Comparison of ENCODE assay signal across 29 cellular contexts in the genomic region with DNA sequence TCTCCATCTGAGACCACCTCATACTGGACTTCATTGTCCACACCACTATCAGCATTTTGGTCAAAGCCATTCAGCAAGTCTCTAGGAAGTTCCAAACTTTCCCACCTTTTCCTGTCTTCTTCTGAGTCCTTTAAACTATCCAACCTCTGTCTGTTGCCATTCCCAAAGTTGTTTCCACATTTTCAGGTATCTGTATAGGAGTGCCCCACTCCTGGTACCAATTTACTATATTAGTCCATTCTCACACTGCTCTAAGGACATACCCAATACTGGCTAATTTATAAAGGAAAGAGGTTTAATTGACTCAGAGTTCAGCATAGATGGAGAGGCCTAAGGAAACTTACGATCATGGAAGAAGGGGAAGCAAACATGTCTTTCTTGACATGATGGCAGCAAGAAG.
"Had no signal": no experiment of that assay in that cellular context is flagged by ENCODE, and none has a peak within 500 bp of the region (broad histone marks: within the 10 kb centered on the region; RNA-seq: fewer than 3 reads in every experiment).

No MANE protein-coding gene starts in this region.

- H3K79me2 ChIP-seq: hepatocyte had no signal

- DNase-seq: colonic mucosa; cortex of kidney; dermis blood vessel endothelial cell; dorsolateral prefrontal cortex; effector CD4-positive, alpha-beta T cell; effector CD8-positive, alpha-beta T cell; effector memory CD4-positive, alpha-beta T cell; effector memory CD8-positive, alpha-beta T cell; endodermal cell; erythroblast; esophagus squamous epithelium; foreskin fibroblast; foreskin keratinocyte; foreskin melanocyte; gastrocnemius medialis; glutamatergic neuron; head of caudate nucleus; heart left ventricle; heart right ventricle had no signal

- H3K27me3 ChIP-seq: colonic mucosa, dorsolateral prefrontal cortex, esophagus muscularis mucosa, esophagus squamous epithelium, foreskin keratinocyte, gastrocnemius medialis, gastroesophageal sphincter, heart left ventricle, heart right ventricle, hepatocyte had no signal

- H3K4me1 ChIP-seq: colonic mucosa, esophagus muscularis mucosa, esophagus squamous epithelium, foreskin keratinocyte, gastrocnemius medialis, gastroesophageal sphincter, heart left ventricle, heart right ventricle had no signal

- H3K4me2 ChIP-seq: hepatocyte had no signal

- H3K27ac ChIP-seq: colonic mucosa, coronary artery, dorsolateral prefrontal cortex, epithelial cell of prostate, esophagus muscularis mucosa, esophagus squamous epithelium, foreskin keratinocyte, gastrocnemius medialis, gastroesophageal sphincter, heart left ventricle, heart right ventricle, hepatocyte had no signal

- H3K4me3 ChIP-seq: colonic mucosa, coronary artery, dorsolateral prefrontal cortex, esophagus muscularis mucosa, esophagus squamous epithelium, gastrocnemius medialis, gastroesophageal sphincter, heart left ventricle, heart right ventricle, hepatocyte had no signal

- H3K9me3 ChIP-seq: colonic mucosa, esophagus squamous epithelium, gastrocnemius medialis, gastroesophageal sphincter had no signal

- H2AFZ ChIP-seq: hepatocyte had no signal

- ATAC-seq: effector memory CD8-positive, alpha-beta T cell; esophagus mucosa; foreskin keratinocyte; gastrocnemius medialis; gastroesophageal sphincter; heart left ventricle; heart right ventricle had no signal

- FAIRE-seq: colon, endometrium, endothelial cell of umbilical vein, frontal cortex had no signal

- H3K36me3 ChIP-seq: colonic mucosa, esophagus muscularis mucosa, esophagus squamous epithelium, gastrocnemius medialis, gastroesophageal sphincter, heart left ventricle, heart right ventricle had no signal
